Comparison of ENCODE assay signal across 8 cellular contexts in genomic region chr7:17302575-17303142, GRCh38. TPM values are rescaled to one million over a fixed set of nuclear protein-coding genes. Genes with fewer than 3 reads are reported as not detected.
DNase-seq lines count a peak whose midpoint lies in the region; ATAC-seq and TF ChIP-seq lines count a peak whose summit lies in the region.

No MANE protein-coding gene starts in this region.

- DNase-seq in SK-N-SH = no peak
- DNase-seq in foreskin keratinocyte = peak in 1 of 2 donors; percentile 24
- no peak for DNase-seq in stimulated activated CD4-positive, alpha-beta T cell treated with anti-CD3 and anti-CD28 coated beads, Interleukin-4, amount 100 ng/mL, for 1 hour
- no peak for DNase-seq in NCI-H345 treated with DMSO at 0.1 percent for 48 hours (lab: John Stamatoyannopoulos, UW; ENCODE audit: unreplicated experiment)

- POLR2A ChIA-PET in SK-N-SH (lab: Yijun Ruan, JAX) = no interaction called here

- no peaks in the 10 kb centered on the region for H3K9me3 ChIP-seq in SK-N-SH

- no peaks in the 10 kb centered on the region for H3K9me2 ChIP-seq in SK-N-SH

- no peak overlapping the region for H3K9ac ChIP-seq in SK-N-SH

- CTCF ChIA-PET in SK-N-SH (lab: Yijun Ruan, JAX) = interaction anchor here (0.6 to 2.3 kb wide), 12 partner anchors 8 to 348 kb away, joined by 3 to 11 read pairs (median 4); no protein-coding TSS in a partner anchor

- H3K4me1 ChIP-seq in ACC112 (ENCODE audit: control insufficient read depth, insufficient read depth, low read length, unreplicated experiment) (peaks cover 49% of the 10 kb centered on the region), SK-N-SH (ENCODE audit: control insufficient read depth in 1 of 2, insufficient read depth in 2 of 2, low read depth in 1 of 2, low read length in 1 of 2) (peaks cover 4 to 8% of the 10 kb centered on the region in 2 experiments; a peak in 2 of 4 replicates), foreskin keratinocyte (peaks cover 37% of the 10 kb centered on the region)

- H3K27me3 ChIP-seq in ACC112 (ENCODE audit: insufficient read depth, low read length) (no peaks in the 10 kb centered on the region), SK-N-SH (ENCODE audit: insufficient read depth) (peaks cover 50% of the 10 kb centered on the region), foreskin keratinocyte (no peaks in the 10 kb centered on the region)

- TF ChIP-seq EP300 in SK-N-SH (IDR thresholded peaks at IDR 0.05; ENCODE audit: borderline replicate concordance in 1 of 2, low read depth in 1 of 2, low read length in 1 of 2) = no peak

- peaks cover 88% of the 10 kb centered on the region for H3K79me2 ChIP-seq in ACC112 (ENCODE audit: control insufficient read depth, insufficient read depth, low read length, unreplicated experiment)
- H3K79me2 ChIP-seq in SK-N-SH (ENCODE audit: insufficient read depth) = no peaks in the 10 kb centered on the region

- H3K27ac ChIP-seq in ACC112 (ENCODE audit: low read depth, low read length) (peak overlapping the region; percentile 82), SK-N-SH (ENCODE audit: low read depth in 2 of 2, low read length in 1 of 2) (no peak overlapping the region), foreskin keratinocyte (no peak overlapping the region)

- TF ChIP-seq RAD21 in SK-N-SH (IDR thresholded peaks at IDR 0.05; ENCODE audit: low read length) = peak; percentile 57

- ATAC-seq in GM18508 (IDR thresholded peaks at IDR 0.05; ENCODE audit: insufficient read depth, unreplicated experiment) (peak; percentile 28), HG03025 (IDR thresholded peaks at IDR 0.05; ENCODE audit: low FRiP score, unreplicated experiment) (peak; percentile 41), foreskin keratinocyte (no peak), esophagus mucosa (no peak)

- peaks cover 10% of the 10 kb centered on the region for H3F3A ChIP-seq in SK-N-SH (replicated peaks; ENCODE audit: insufficient read depth)

- H3K4me3 ChIP-seq in ACC112 (ENCODE audit: low read depth, low read length) (peak overlapping the region; percentile 98), SK-N-SH (ENCODE audit: low read depth in 2 of 2, low read length in 1 of 2) (no peak overlapping the region)

- whole genome bisulfite sequencing in SK-N-SH (ENCODE audit: low lambda C conversion rate) = 6% methylated on average over 8 of the region's 8 CpGs

- TF ChIP-seq CTCF in SK-N-SH (IDR thresholded peaks at IDR 0.05) (peak; percentile 69), foreskin keratinocyte (conservative IDR thresholded peaks at IDR 0.05) (peak; percentile 63)

- H4K20me1 ChIP-seq in SK-N-SH (ENCODE audit: insufficient read depth) = no peaks in the 10 kb centered on the region

- no peak overlapping the region for H3K4me2 ChIP-seq in SK-N-SH

- H2AFZ ChIP-seq in ACC112 (ENCODE audit: low read length, unreplicated experiment) = no peak overlapping the region
- no peak overlapping the region for H2AFZ ChIP-seq in SK-N-SH (ENCODE audit: low read depth)

- H3K36me3 ChIP-seq in ACC112 (ENCODE audit: insufficient read depth, low read length) = no peaks in the 10 kb centered on the region
- no peaks in the 10 kb centered on the region for H3K36me3 ChIP-seq in SK-N-SH (replicated peaks in 1 of 2; ENCODE audit: control insufficient read depth in 1 of 2, insufficient read depth in 2 of 2, low read length in 1 of 2)

TF ChIP-seq in SK-N-SH, 30 proteins besides CTCF, POLR2A, EP300 and RAD21:
- TF ChIP-seq JUND (IDR thresholded peaks at IDR 0.05) (no peak), POLR2AphosphoS5 (IDR thresholded peaks at IDR 0.05; ENCODE audit: low read depth, low read length) (no peak), ZBTB33 (IDR thresholded peaks at IDR 0.05; ENCODE audit: borderline replicate concordance, low read depth) (no peak), TCF12 (IDR thresholded peaks at IDR 0.05) (no peak), SMC3 (IDR thresholded peaks at IDR 0.05; ENCODE audit: low read depth, low read length) (peak; percentile 55), TAF1 (IDR thresholded peaks at IDR 0.05; ENCODE audit: borderline replicate concordance, low read depth, low read length) (no peak)

RNA-seq across cellular contexts. Expression of gene AHR, which starts 4.2 kb away (rescaled TPM):
- polyA plus RNA-seq in SK-N-SH (2012; rRNA removed) = 0.13 TPM in 1 of 2 replicates, not detected in the other
- 0.01 TPM in 1 of 2 replicates, not detected in the other for polyA plus RNA-seq in SK-N-SH (2012; cell fraction: cytosol; rRNA removed)
- polyA plus RNA-seq in SK-N-SH (2012; cell fraction: nucleus; rRNA removed) = 0.02 TPM in 1 of 2 replicates, not detected in the other
- 18.4 and 26.0 TPM in 2 replicates for total RNA-seq in foreskin keratinocyte
- 1.6 and 2.8 TPM in 2 replicates for polyA plus RNA-seq in foreskin keratinocyte
- total RNA-seq in esophagus mucosa = 34.3 TPM

Comparison
In these comparisons a context has a peak if more than half of its experiments do, and no peak if none do; other contexts are left out.
1. ATAC-seq: peak in GM18508 (single experiment) and HG03025 (single experiment); none in foreskin keratinocyte (single experiment) and esophagus mucosa (single experiment).